ENCODE assay signal across 10 cellular contexts in the genomic region with DNA sequence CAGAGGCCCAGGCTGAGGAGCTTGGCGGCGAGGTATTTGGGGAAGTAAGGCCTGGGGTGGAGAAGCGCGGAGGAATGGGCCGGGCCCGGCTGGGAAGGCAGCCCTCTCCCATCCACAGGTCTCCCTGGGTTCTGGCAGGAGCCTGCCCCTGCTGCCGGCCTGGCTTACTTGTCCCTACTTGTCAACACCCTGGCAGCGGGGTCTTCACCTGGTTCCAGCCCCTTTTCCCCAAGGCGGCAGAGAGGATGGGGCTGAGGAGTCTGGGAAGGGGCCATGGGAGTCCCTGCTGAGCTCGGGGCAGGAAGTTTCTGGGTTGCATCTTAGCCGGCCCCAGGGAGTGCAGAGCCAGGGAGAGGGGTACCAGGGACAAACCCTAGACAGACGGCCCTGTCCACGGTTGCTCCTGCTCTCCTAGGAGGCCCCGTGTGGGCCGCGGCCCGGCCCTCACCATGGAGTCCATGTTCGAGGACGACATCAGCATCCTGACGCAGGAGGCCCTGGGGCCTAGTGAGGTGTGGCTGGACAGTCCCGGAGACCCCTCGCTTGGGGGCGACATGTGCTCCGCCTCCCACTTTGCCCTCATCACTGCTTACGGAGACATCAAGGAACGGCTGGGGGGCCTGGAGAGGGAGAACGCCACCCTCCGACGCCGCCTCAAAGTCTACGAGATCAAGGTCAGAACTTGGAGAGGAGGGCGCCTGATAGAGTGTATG. TPM values are rescaled to one million over a fixed set of nuclear protein-coding genes. Genes with fewer than 3 reads are reported as not detected.
DNase-seq lines count a peak whose midpoint lies in the region; ATAC-seq and TF ChIP-seq lines count a peak whose summit lies in the region.
"Had no signal": no experiment of that assay in that cellular context is flagged by ENCODE, and none has a peak within 500 bp of the region (broad histone marks: within the 10 kb centered on the region; RNA-seq: fewer than 3 reads in every experiment).

No MANE protein-coding gene starts in this region.

- no peaks in the 10 kb centered on the region for H3K27me3 ChIP-seq in psoas muscle (ENCODE audit: insufficient read depth in 3 of 3, low read length in 2 of 3)

- H3K9ac ChIP-seq in ES-I3 (ENCODE audit: low read depth, low read length): peak overlapping the region; percentile 67
- H3K9ac ChIP-seq in SK-N-MC (ENCODE audit: insufficient read length): peak overlapping the region; percentile 78

- DNase-seq in SK-N-MC (ENCODE audit: low read depth, low spot score): no peak
- no peak for DNase-seq in glutamatergic neuron
- DNase-seq in psoas muscle: no peak
- DNase-seq in germinal center (ENCODE audit: low spot score): no peak
- no peak for DNase-seq in stimulated activated naive CD4-positive, alpha-beta T cell treated with Interleukin-2 at 50 U/mL for 16 hours (lab: John Stamatoyannopoulos, UW)

- no peak for ATAC-seq in psoas muscle
- no peak for ATAC-seq in HG03175 (IDR thresholded peaks at IDR 0.05; ENCODE audit: unreplicated experiment)
- ATAC-seq in GM21786 (IDR thresholded peaks at IDR 0.05; ENCODE audit: unreplicated experiment): no peak

- no peaks in the 10 kb centered on the region for H3K36me3 Mint-ChIP-seq in glutamatergic neuron (ENCODE audit: unreplicated experiment)

- H3K9me3 Mint-ChIP-seq in glutamatergic neuron (ENCODE audit: unreplicated experiment): peaks cover 7% of the 10 kb centered on the region

- H3K4me1 ChIP-seq in ES-I3 (ENCODE audit: insufficient read depth, low read length): peaks cover 16% of the 10 kb centered on the region
- H3K4me1 ChIP-seq in psoas muscle: peaks cover 12% of the 10 kb centered on the region

- H3K36me3 ChIP-seq in ES-I3 (ENCODE audit: insufficient read depth, low read length): no peaks in the 10 kb centered on the region
- peaks cover 12% of the 10 kb centered on the region; the same call in 1 of the 2 replicates for H3K36me3 ChIP-seq in SK-N-MC (ENCODE audit: insufficient read depth, low read length)
- H3K36me3 ChIP-seq in psoas muscle (ENCODE audit: insufficient read depth in 1 of 2, low read depth in 1 of 2): peaks cover 0 to 27% of the 10 kb centered on the region in 2 donors

- H3K9me3 ChIP-seq in ES-I3 (ENCODE audit: control insufficient read depth, insufficient read depth, low read length) (no peaks in the 10 kb centered on the region), SK-N-MC (ENCODE audit: low read depth, low read length) (no peaks in the 10 kb centered on the region), psoas muscle (no peaks in the 10 kb centered on the region)

- WGBS in psoas muscle, 3 donors: 64 to 69% (median 67%) methylated on average over 31 to 32 of the region's 32 CpGs

- intact Hi-C loops in psoas muscle (cut with DNase I): loop anchor here (5.0 kb wide), 2 partner anchors 106 to 111 kb away; no protein-coding TSS in a partner anchor

- peak overlapping the region; percentile 99 for H3K4me3 Mint-ChIP-seq in glutamatergic neuron (ENCODE audit: unreplicated experiment)

- H3K27ac ChIP-seq in SK-N-MC: 0 out of 2 replicates have a peak overlapping the region, but pooled peaks have one; percentile 51
- H3K27ac ChIP-seq in psoas muscle: peak overlapping the region; percentile 89

- peaks cover 6% of the 10 kb centered on the region for H3K27me3 Mint-ChIP-seq in glutamatergic neuron (ENCODE audit: unreplicated experiment)

- H3K4me3 ChIP-seq in SK-N-MC: peak overlapping the region; percentile 79
- peak overlapping the region; percentile 98 for H3K4me3 ChIP-seq in psoas muscle

- peaks cover 19% of the 10 kb centered on the region for H3K4me1 Mint-ChIP-seq in glutamatergic neuron (ENCODE audit: low read depth, unreplicated experiment)

- no peak for TF ChIP-seq CTCF in glutamatergic neuron (IDR thresholded peaks at IDR 0.05; ENCODE audit: partially characterized antibody, unreplicated experiment)
- no peak for TF ChIP-seq CTCF in psoas muscle (IDR thresholded peaks at IDR 0.05)

- no peak overlapping the region for H3K27ac Mint-ChIP-seq in glutamatergic neuron (ENCODE audit: unreplicated experiment)

RNA-seq across cellular contexts. Expression of a gene that starts 1.9 kb away (rescaled TPM):
- 30.7 TPM for total RNA-seq in glutamatergic neuron (ENCODE audit: unreplicated experiment)
- 10 to 100 TPM; 14.5 to 20.6 (median 18.9) TPM for total RNA-seq in psoas muscle
- polyA plus RNA-seq in psoas muscle: 10 to 100 TPM in 2 of 3 donors, 1 to 10 TPM in 1; 5.3 to 37.9 (median 27.4) TPM

RNA-seq across cellular contexts. Expression of a gene that starts 37.2 kb away (rescaled TPM):
- total RNA-seq in glutamatergic neuron (ENCODE audit: unreplicated experiment): not detected
- total RNA-seq in psoas muscle: under 1 TPM; 0.12 to 0.36 (median 0.19) TPM
- polyA plus RNA-seq in psoas muscle: under 1 TPM in 2 of 3 donors, not detected in 1; 0.04 to 0.12 TPM
- total RNA-seq: dermis microvascular lymphatic vessel endothelial cell, NCI-H460 had no signal

RNA-seq across cellular contexts. Expression of a gene that starts 46.1 kb away (rescaled TPM):
- total RNA-seq in glutamatergic neuron (ENCODE audit: unreplicated experiment) (350 TPM), psoas muscle (100 to 1,000 TPM; 192 to 323 (median 227) TPM)
- 100 to 1,000 TPM in 2 of 3 donors, 10 to 100 TPM in 1; 78.0 to 121 (median 120) TPM for polyA plus RNA-seq in psoas muscle
